Comparison of ENCODE assay signal across 25 cellular contexts in the genomic region with DNA sequence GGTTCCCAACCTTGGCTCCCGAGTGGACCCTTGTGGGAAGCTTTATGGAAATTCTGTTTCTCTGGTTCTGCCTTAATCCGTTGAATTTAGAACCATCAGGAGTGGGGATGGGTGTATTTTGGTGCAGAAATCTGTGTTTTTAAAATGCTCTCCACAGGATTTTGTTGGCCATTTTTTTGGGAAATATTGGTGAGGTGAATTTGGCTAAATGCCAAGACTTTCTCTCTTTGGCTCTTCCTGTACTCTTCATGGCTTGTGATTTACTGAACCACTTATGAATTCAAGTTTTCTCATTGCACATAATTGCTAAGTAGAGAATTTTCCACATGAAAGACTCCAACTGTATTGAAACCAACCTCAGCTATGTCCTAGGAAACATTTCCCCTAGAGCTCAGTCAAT.
DNase-seq lines count a peak whose midpoint lies in the region; FAIRE-seq and TF ChIP-seq lines count a peak whose summit lies in the region.
"Had no signal": no experiment of that assay in that cellular context is flagged by ENCODE, and none has a peak within 500 bp of the region (broad histone marks: within the 10 kb centered on the region; RNA-seq: fewer than 3 reads in every experiment).

No MANE protein-coding gene starts in this region.

- POLR2A ChIA-PET in A673 (lab: Charles Lee; ENCODE audit: low non-redundant PET), result no interaction called here

- peaks cover 3% of the 10 kb centered on the region for H3K4me1 ChIP-seq in A673 (ENCODE audit: insufficient read depth, low read length, poor library complexity, severe bottlenecking)
- H3K4me1 ChIP-seq: BLaER1, SJSA1 had no signal

- no peaks in the 10 kb centered on the region for H3K36me3 ChIP-seq in A673 (ENCODE audit: insufficient read depth, low read length, poor library complexity, severe bottlenecking)
- H3K36me3 ChIP-seq: BLaER1, SJSA1 had no signal

- TF ChIP-seq CTCF in A673 (conservative IDR thresholded peaks at IDR 0.05; ENCODE audit: low read depth, low read length) (no peak), D721Med (IDR thresholded peaks at IDR 0.05; ENCODE audit: insufficient read depth, missing control alignments) (no peak)

- no peaks in the 10 kb centered on the region for H3K9me3 ChIP-seq in A673 (ENCODE audit: low read depth, low read length, poor library complexity, severe bottlenecking)
- H3K9me3 ChIP-seq: BLaER1, SJSA1 had no signal

- no TSS peak for BruUV-seq in A673 (replicated peaks; lab: Mats Ljungman, UMichigan)

- no peak overlapping the region for H3K27ac ChIP-seq in A673 (ENCODE audit: low read depth, low read length, poor library complexity, severe bottlenecking)
- H3K27ac ChIP-seq: BLaER1, HL-60, KMS-11, SJSA1 had no signal

- CTCF ChIA-PET in A673 (lab: Charles Lee), result no interaction called here

- intact Hi-C loops in A673 (cut with micrococcal nuclease; ENCODE audit: unreplicated experiment), result no loop called here

- H3K27me3 ChIP-seq in A673 (replicated peaks; ENCODE audit: insufficient read depth, low read depth, low read length, poor library complexity), result no peaks in the 10 kb centered on the region
- H3K27me3 ChIP-seq: BLaER1 had no signal

- no peak overlapping the region for H3K4me3 ChIP-seq in A673 (ENCODE audit: low read depth, low read length, poor library complexity, severe bottlenecking)
- H3K4me3 ChIP-seq: BLaER1, SJSA1 had no signal

- FAIRE-seq in D721Med (lab: Jason Lieb, UNC), result no peak
- FAIRE-seq: G401.6, GM12892, GM18507, RCC 7860 had no signal

- DNase-seq in A673 (ENCODE audit: low spot score) (peak; percentile 4), DMS79 (lab: John Stamatoyannopoulos, UW) (peak; percentile 75), NCI-H2227 treated with DMSO at 0.1 percent for 48 hours (lab: John Stamatoyannopoulos, UW) (peak; percentile 40), kidney tubule cell (ENCODE audit: low spot score) (peak; percentile 55), NOMO-1 treated with dmso at 0.1 percent for 144 hours (lab: John Stamatoyannopoulos, UW; ENCODE audit: unreplicated experiment) (no peak), D721Med (ENCODE audit: insufficient read length, low spot score) (no peak), NCI-H524 treated with DMSO at 0.1 percent for 48 hours (lab: John Stamatoyannopoulos, UW) (no peak)
- DNase-seq: ACHN; CD4-positive, alpha-beta T cell; COR-L47; DMS 273 treated with DMSO at 0.1 percent for 48 hours; GOT3; HCEC 1CT; NCI-H1092 treated with DMSO at 0.1 percent for 48 hours; NCI-H1694 treated with DMSO at 0.1 percent for 48 hours; NCI-H2081 treated with DMSO at 0.1 percent for 48 hours; NCI-H446 treated with DMSO at 0.1 percent for 48 hours had no signal

Comparison
In these comparisons a context has a peak if more than half of its experiments do, and no peak if none do; other contexts are left out.
1. DNase-seq: peak in A673 (single experiment), DMS79 (single experiment), NCI-H2227 treated with DMSO at 0.1 percent for 48 hours (single experiment) and kidney tubule cell (single experiment); none in NOMO-1 treated with dmso at 0.1 percent for 144 hours (single experiment), D721Med (single experiment) and NCI-H524 treated with DMSO at 0.1 percent for 48 hours (single experiment).